ENCODE assay signal across 3 cellular contexts in the genomic region with DNA sequence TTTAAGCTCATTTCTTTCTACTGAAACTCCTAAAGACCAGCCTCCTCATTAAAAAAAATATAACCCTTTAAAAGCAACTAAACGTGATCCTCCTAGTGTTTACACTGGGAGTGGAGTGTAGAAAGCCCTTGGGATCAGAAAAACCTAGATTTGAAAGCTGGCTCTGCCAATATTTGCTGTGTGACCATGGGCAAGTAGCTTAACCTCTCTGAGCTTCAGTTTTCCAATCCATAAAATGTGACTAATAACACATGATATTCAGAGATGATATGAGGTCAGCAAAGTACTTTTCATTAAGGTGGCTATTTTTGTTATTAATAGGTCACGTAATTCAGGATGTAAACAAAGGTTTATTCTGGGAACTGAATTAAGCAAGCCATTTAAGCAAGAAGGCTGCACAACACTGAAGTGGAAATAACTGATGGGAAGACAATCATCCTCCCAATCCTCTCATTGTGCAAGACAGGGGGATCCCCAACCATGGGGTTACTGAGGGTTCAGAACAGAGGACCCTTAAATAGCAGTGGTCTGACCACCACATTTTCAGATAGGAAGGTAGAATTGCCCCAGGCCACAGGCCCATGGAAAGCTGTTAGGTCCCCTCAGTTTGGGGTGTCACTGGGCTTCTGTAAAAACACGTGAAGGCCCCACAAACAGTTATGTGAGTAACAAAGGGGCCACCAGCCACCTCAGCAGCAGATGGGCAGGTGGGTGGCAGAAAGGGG.
TF ChIP-seq lines count a peak whose summit lies in the region.

No MANE protein-coding gene starts in this region.

TF ChIP-seq in HepG2, 621 proteins besides CTCF, POLR2A, EP300 and RAD21:
- TF ChIP-seq ZNF768 (CRISPR knock-in tag; IDR thresholded peaks at IDR 0.05) (peak; percentile 80; the same call in 1 of the 2 replicates), ZBTB7A (CRISPR knock-in tag; IDR thresholded peaks at IDR 0.05) (no peak)

TF ChIP-seq in GM12878, 131 proteins besides CTCF, POLR2A, EP300 and RAD21:
- TF ChIP-seq BHLHE40 (IDR thresholded peaks at IDR 0.05; ENCODE audit: borderline replicate concordance in 1 of 2, low read depth in 2 of 2, low read length in 1 of 2) (no peak), NR2C2 (IDR thresholded peaks at IDR 0.05; ENCODE audit: borderline replicate concordance, control insufficient read depth, insufficient read length, low read depth) (no peak), RUNX3 (IDR thresholded peaks at IDR 0.05; ENCODE audit: low read length) (peak; percentile 76), JUND (IDR thresholded peaks at IDR 0.05; ENCODE audit: low read depth, low read length) (no peak), WRNIP1 (IDR thresholded peaks at IDR 0.05; ENCODE audit: borderline replicate concordance, low read depth, low read length) (no peak), PML (IDR thresholded peaks at IDR 0.05; ENCODE audit: low read length) (no peak), EED (IDR thresholded peaks at IDR 0.05; ENCODE audit: low read depth) (no peak), HDAC6 (IDR thresholded peaks at IDR 0.05; ENCODE audit: unreplicated experiment) (no peak)

TF ChIP-seq in GM12891, 5 proteins besides CTCF, POLR2A, EP300 and RAD21:
- no peak for TF ChIP-seq POLR2AphosphoS5 (IDR thresholded peaks at IDR 0.05; ENCODE audit: low read depth, low read length)
- no peak for TF ChIP-seq PAX5 (IDR thresholded peaks at IDR 0.05; ENCODE audit: insufficient read depth, low read length, severe bottlenecking)
- no peak for TF ChIP-seq TAF1 (IDR thresholded peaks at IDR 0.05; ENCODE audit: low read depth, low read length)
- no peak for TF ChIP-seq POU2F2 (IDR thresholded peaks at IDR 0.05; ENCODE audit: low read depth, low read length)
- TF ChIP-seq SPI1 (IDR thresholded peaks at IDR 0.05; ENCODE audit: low read depth, low read length), result no peak
